ENCODE assay signal across 20 cellular contexts in genomic region chr21:46537026-46537425, GRCh38.
DNase-seq lines count a peak whose midpoint lies in the region; ATAC-seq, FAIRE-seq and TF ChIP-seq lines count a peak whose summit lies in the region.
"Had no signal": no experiment of that assay in that cellular context is flagged by ENCODE, and none has a peak within 500 bp of the region (broad histone marks: within the 10 kb centered on the region; RNA-seq: fewer than 3 reads in every experiment).

No MANE protein-coding gene starts in this region.

- peak overlapping the region; percentile 40 for H3K27ac ChIP-seq in CD8-positive, alpha-beta T cell (ENCODE audit: low read depth, low read length)
- H3K27ac ChIP-seq: HL-60, KMS-11 had no signal

- H3K27ac Mint-ChIP-seq in activated T-cell treated with anti-CD3 and anti-CD28 coated beads, Interleukin-2, amount 50 U/mL, for 24 hours = peak overlapping the region; percentile 7
- H3K27ac Mint-ChIP-seq in CD8-positive, alpha-beta T cell = peak overlapping the region; percentile 27
- peak overlapping the region; percentile 72 for H3K27ac Mint-ChIP-seq in stimulated activated effector memory CD8-positive, alpha-beta T cell treated with anti-CD3 and anti-CD28 coated beads, Interleukin-12 subunit alpha, Interleukin-12 subunit beta, amount 100 ng/mL, for 72 hours
- H3K27ac Mint-ChIP-seq: HFFc6, IgD-negative memory B cell had no signal

- ATAC-seq in CD8-positive, alpha-beta T cell = no peak
- no peak for ATAC-seq in stimulated activated effector memory CD8-positive, alpha-beta T cell treated with anti-CD3 and anti-CD28 coated beads, Interleukin-12 subunit alpha, Interleukin-12 subunit beta, amount 100 ng/mL, for 72 hours

- POLR2A ChIA-PET in CD8-positive, alpha-beta T cell (lab: Charles Lee) = no interaction called here

- peaks cover 21% of the 10 kb centered on the region for H3K36me3 ChIP-seq in CD8-positive, alpha-beta T cell (ENCODE audit: insufficient read depth, low read length)
- peaks cover 25% of the 10 kb centered on the region for H3K36me3 ChIP-seq in bronchial epithelial cell (ENCODE audit: control insufficient read depth, insufficient read depth, low read length)

- intact Hi-C loops in CD8-positive, alpha-beta T cell (cut with DNase I, micrococcal nuclease) = no loop called here

- peaks cover 30% of the 10 kb centered on the region for H3K4me1 Mint-ChIP-seq in activated T-cell treated with anti-CD3 and anti-CD28 coated beads, Interleukin-2, amount 50 U/mL, for 24 hours (ENCODE audit: low read depth)
- H3K4me1 Mint-ChIP-seq in CD8-positive, alpha-beta T cell (ENCODE audit: low read depth) = peaks cover 18% of the 10 kb centered on the region
- H3K4me1 Mint-ChIP-seq in stimulated activated effector memory CD8-positive, alpha-beta T cell treated with anti-CD3 and anti-CD28 coated beads, Interleukin-12 subunit alpha, Interleukin-12 subunit beta, amount 100 ng/mL, for 72 hours = peaks cover 44% of the 10 kb centered on the region

- TF ChIP-seq CTCF in CD8-positive, alpha-beta T cell (IDR thresholded peaks at IDR 0.05) = no peak
- TF ChIP-seq CTCF in bronchial epithelial cell (IDR thresholded peaks at IDR 0.05; ENCODE audit: insufficient read depth, low read length, severe bottlenecking) = no peak

- peaks cover 90% of the 10 kb centered on the region for H3K36me3 Mint-ChIP-seq in activated T-cell treated with anti-CD3 and anti-CD28 coated beads, Interleukin-2, amount 50 U/mL, for 24 hours (ENCODE audit: low read depth)
- H3K36me3 Mint-ChIP-seq in CD8-positive, alpha-beta T cell = peaks cover 87% of the 10 kb centered on the region
- H3K36me3 Mint-ChIP-seq in stimulated activated effector memory CD8-positive, alpha-beta T cell treated with anti-CD3 and anti-CD28 coated beads, Interleukin-12 subunit alpha, Interleukin-12 subunit beta, amount 100 ng/mL, for 72 hours = peaks cover 72% of the 10 kb centered on the region

- no peaks in the 10 kb centered on the region for H3K27me3 Mint-ChIP-seq in activated T-cell treated with anti-CD3 and anti-CD28 coated beads, Interleukin-2, amount 50 U/mL, for 24 hours
- H3K27me3 Mint-ChIP-seq in CD8-positive, alpha-beta T cell (ENCODE audit: low read depth) = no peaks in the 10 kb centered on the region
- H3K27me3 Mint-ChIP-seq: IgD-negative memory B cell had no signal

- no peaks in the 10 kb centered on the region for H3K27me3 ChIP-seq in CD8-positive, alpha-beta T cell (ENCODE audit: insufficient read depth, low read length)
- H3K27me3 ChIP-seq in bronchial epithelial cell (ENCODE audit: control insufficient read depth, insufficient read depth, low read length) = no peaks in the 10 kb centered on the region

- H3K9me3 ChIP-seq in CD8-positive, alpha-beta T cell (ENCODE audit: low read length) = no peaks in the 10 kb centered on the region
- H3K9me3 ChIP-seq: Caco-2, HAP-1 had no signal

- H3K9me3 Mint-ChIP-seq in activated T-cell treated with anti-CD3 and anti-CD28 coated beads, Interleukin-2, amount 50 U/mL, for 24 hours = no peaks in the 10 kb centered on the region
- H3K9me3 Mint-ChIP-seq in CD8-positive, alpha-beta T cell = no peaks in the 10 kb centered on the region
- H3K9me3 Mint-ChIP-seq in stimulated activated effector memory CD8-positive, alpha-beta T cell treated with anti-CD3 and anti-CD28 coated beads, Interleukin-12 subunit alpha, Interleukin-12 subunit beta, amount 100 ng/mL, for 72 hours = no peaks in the 10 kb centered on the region
- H3K9me3 Mint-ChIP-seq: HFFc6, IgD-negative memory B cell had no signal

- peaks cover 85% of the 10 kb centered on the region for H3K4me1 ChIP-seq in CD8-positive, alpha-beta T cell (ENCODE audit: insufficient read depth, low read length)
- H3K4me1 ChIP-seq: Caco-2, HAP-1 had no signal

- H3K4me3 Mint-ChIP-seq in activated T-cell treated with anti-CD3 and anti-CD28 coated beads, Interleukin-2, amount 50 U/mL, for 24 hours = no peak overlapping the region
- H3K4me3 Mint-ChIP-seq in CD8-positive, alpha-beta T cell = no peak overlapping the region
- H3K4me3 Mint-ChIP-seq in stimulated activated effector memory CD8-positive, alpha-beta T cell treated with anti-CD3 and anti-CD28 coated beads, Interleukin-12 subunit alpha, Interleukin-12 subunit beta, amount 100 ng/mL, for 72 hours = no peak overlapping the region
- H3K4me3 Mint-ChIP-seq: HFFc6, IgD-negative memory B cell had no signal

- FAIRE-seq in bronchial epithelial cell (lab: Jason Lieb, UNC) = peak; percentile 77
- FAIRE-seq: G401.6 had no signal

- no peak for DNase-seq in activated T-cell treated with anti-CD3 and anti-CD28 coated beads, Interleukin-2, amount 50 U/mL, for 24 hours
- DNase-seq in activated T-cell treated with anti-CD3 and anti-CD28 coated beads for 4 hours (no peak), bronchial epithelial cell (ENCODE audit: low read depth) (no peak), SK-N-DZ (ENCODE audit: low spot score) (no peak), glomerular visceral epithelial cell (ENCODE audit: extremely low spot score) (no peak)
- no peak for DNase-seq in CD8-positive, alpha-beta T cell
- DNase-seq in stimulated activated effector memory CD8-positive, alpha-beta T cell treated with anti-CD3 and anti-CD28 coated beads, Interleukin-12 subunit alpha, Interleukin-12 subunit beta, amount 100 ng/mL, for 72 hours (ENCODE audit: low spot score in 2 of 2) = no peak
- DNase-seq: Caco-2, GOT3, HFFc6, MM.1S, NCI-H2029, NCI-H446, NCI-H524 treated with DMSO at 0.1 percent for 48 hours, NCI-H774 had no signal

- CTCF ChIA-PET in CD8-positive, alpha-beta T cell (lab: Charles Lee) = interaction anchor here (2.0 kb wide), 1 partner anchor 102 kb away, joined by 5 read pairs; no protein-coding TSS in a partner anchor

- H3K4me3 ChIP-seq in CD8-positive, alpha-beta T cell (ENCODE audit: low read depth, low read length) = no peak overlapping the region
- H3K4me3 ChIP-seq in bronchial epithelial cell (ENCODE audit: low read depth, low read length) = no peak overlapping the region
- H3K4me3 ChIP-seq: HAP-1 had no signal

Comparison
In these comparisons a context has a peak if more than half of its experiments do, and no peak if none do; other contexts are left out.
1. H3K27ac Mint-ChIP-seq: peak in every context shown above with its lines; median percentile 72 in stimulated activated effector memory CD8-positive, alpha-beta T cell treated with anti-CD3 and anti-CD28 coated beads, Interleukin-12 subunit alpha, Interleukin-12 subunit beta, amount 100 ng/mL, for 72 hours; 27 in CD8-positive, alpha-beta T cell; 7 in activated T-cell treated with anti-CD3 and anti-CD28 coated beads, Interleukin-2, amount 50 U/mL, for 24 hours.